Comparison of ENCODE assay signal across 8 cellular contexts in the genomic region with DNA sequence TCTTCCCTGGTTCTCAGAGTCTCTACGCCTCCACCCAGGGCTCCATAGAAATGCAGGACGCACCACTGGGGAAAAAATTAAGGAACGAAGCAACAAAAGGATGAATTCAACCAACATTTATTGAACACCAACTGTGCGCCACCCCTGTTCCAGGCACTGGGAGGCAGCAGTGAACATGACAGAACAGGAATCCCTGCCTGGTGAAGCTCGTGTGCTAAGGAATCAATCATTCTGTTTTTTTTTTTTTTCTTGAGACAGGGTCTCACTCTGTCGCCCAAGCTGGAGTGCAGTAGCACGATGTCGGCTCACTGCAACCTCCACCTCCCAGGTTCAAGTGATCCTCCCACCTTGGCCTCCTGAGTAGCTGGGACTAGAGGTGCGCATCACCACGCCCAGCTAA. TPM values are rescaled to one million over a fixed set of nuclear protein-coding genes. Genes with fewer than 3 reads are reported as not detected.
DNase-seq lines count a peak whose midpoint lies in the region; ATAC-seq and TF ChIP-seq lines count a peak whose summit lies in the region.
"Had no signal": no experiment of that assay in that cellular context is flagged by ENCODE, and none has a peak within 500 bp of the region (broad histone marks: within the 10 kb centered on the region; RNA-seq: fewer than 3 reads in every experiment).

No MANE protein-coding gene starts in this region.

- H3K79me2 ChIP-seq in mammary epithelial cell (ENCODE audit: insufficient read depth, low read length) (peaks cover 41% of the 10 kb centered on the region), smooth muscle cell (ENCODE audit: low read depth) (peaks cover 23% of the 10 kb centered on the region)

- no peak overlapping the region for H2AFZ ChIP-seq in mammary epithelial cell (ENCODE audit: low read depth, low read length)
- no peak overlapping the region for H2AFZ ChIP-seq in smooth muscle cell (ENCODE audit: low read depth)

- BruUV-seq in MCF 10A (replicated peaks; lab: Mats Ljungman, UMichigan) (no TSS peak), mammary epithelial cell (replicated peaks; lab: Mats Ljungman, UMichigan) (no TSS peak)

- WGBS in mammary epithelial cell (ENCODE audit: low coverage, missing lambda C conversion rate), result 61% methylated on average over 10 of the region's 10 CpGs
- WGBS in smooth muscle cell (ENCODE audit: low lambda C conversion rate), result 79% methylated on average over 10 of the region's 10 CpGs

- H3K9ac ChIP-seq in mammary epithelial cell (ENCODE audit: insufficient read depth, low read length), result no peak overlapping the region
- no peak overlapping the region for H3K9ac ChIP-seq in smooth muscle cell (ENCODE audit: low read depth)

- no peaks in the 10 kb centered on the region for H3F3A ChIP-seq in smooth muscle cell (ENCODE audit: low read depth)

- H4K20me1 ChIP-seq in mammary epithelial cell (ENCODE audit: insufficient read depth, low read length), result no peaks in the 10 kb centered on the region
- no peaks in the 10 kb centered on the region for H4K20me1 ChIP-seq in smooth muscle cell (ENCODE audit: low read depth)

- H3K36me3 ChIP-seq in mammary epithelial cell (ENCODE audit: insufficient read depth, low read length), result no peaks in the 10 kb centered on the region
- no peaks in the 10 kb centered on the region for H3K36me3 ChIP-seq in smooth muscle cell (ENCODE audit: low read depth)
- H3K36me3 ChIP-seq: left ventricle myocardium inferior had no signal

- H3K4me1 ChIP-seq in mammary epithelial cell (ENCODE audit: insufficient read depth, low read length) (peaks cover 6% of the 10 kb centered on the region), smooth muscle cell (ENCODE audit: low read depth) (no peaks in the 10 kb centered on the region)

- H3K36me3 Mint-ChIP-seq in MCF 10A (ENCODE audit: insufficient read depth, unreplicated experiment), result peaks cover 23% of the 10 kb centered on the region
- H3K36me3 Mint-ChIP-seq in activated CD8-positive, alpha-beta T cell treated with anti-CD3 and anti-CD28 coated beads for 36 hours (ENCODE audit: low read depth), result peaks cover 22% of the 10 kb centered on the region

- no peaks in the 10 kb centered on the region for H3K27me3 ChIP-seq in mammary epithelial cell (ENCODE audit: insufficient read depth, low read length)
- no peaks in the 10 kb centered on the region for H3K27me3 ChIP-seq in smooth muscle cell (ENCODE audit: low read depth)

- H3K9me3 ChIP-seq in mammary epithelial cell (replicated peaks; ENCODE audit: insufficient read depth, low read length), result no peaks in the 10 kb centered on the region
- no peaks in the 10 kb centered on the region for H3K9me3 ChIP-seq in smooth muscle cell (replicated peaks; ENCODE audit: low read depth)
- H3K9me3 ChIP-seq: left ventricle myocardium inferior had no signal

- H3K9me3 Mint-ChIP-seq in MCF 10A (ENCODE audit: unreplicated experiment), result no peaks in the 10 kb centered on the region
- H3K9me3 Mint-ChIP-seq in activated CD8-positive, alpha-beta T cell treated with anti-CD3 and anti-CD28 coated beads for 36 hours, result no peaks in the 10 kb centered on the region

- H3K4me2 ChIP-seq in mammary epithelial cell (ENCODE audit: insufficient read depth, low read depth, low read length) (no peak overlapping the region), smooth muscle cell (no peak overlapping the region)

- peak; percentile 23 for TF ChIP-seq CTCF in MCF 10A (IDR thresholded peaks at IDR 0.05; ENCODE audit: unreplicated experiment)
- peak in 1 of 2 donors; percentile 39 for TF ChIP-seq CTCF in mammary epithelial cell (conservative IDR thresholded peaks at IDR 0.05 in 1 of 2, IDR thresholded peaks at IDR 0.05 in 1 of 2; ENCODE audit: extremely low read depth in 1 of 2, insufficient read depth in 1 of 2, low read depth in 1 of 2, low read length in 2 of 2)
- TF ChIP-seq CTCF in activated CD8-positive, alpha-beta T cell treated with anti-CD3 and anti-CD28 coated beads for 36 hours (IDR thresholded peaks at IDR 0.05), result no peak
- TF ChIP-seq CTCF in smooth muscle cell (IDR thresholded peaks at IDR 0.05; ENCODE audit: borderline replicate concordance, insufficient read depth, poor library complexity, severe bottlenecking), result no peak

- ATAC-seq in activated CD8-positive, alpha-beta T cell treated with anti-CD3 and anti-CD28 coated beads for 36 hours, result no peak
- ATAC-seq in HG02852 (IDR thresholded peaks at IDR 0.05; ENCODE audit: unreplicated experiment), result no peak

- H3K4me3 Mint-ChIP-seq in MCF 10A (ENCODE audit: unreplicated experiment), result no peak overlapping the region
- no peak overlapping the region for H3K4me3 Mint-ChIP-seq in activated CD8-positive, alpha-beta T cell treated with anti-CD3 and anti-CD28 coated beads for 36 hours

- H3K27ac ChIP-seq in mammary epithelial cell (ENCODE audit: insufficient read depth, low read depth, low read length) (no peak overlapping the region), smooth muscle cell (ENCODE audit: low read depth) (no peak overlapping the region)
- H3K27ac ChIP-seq: left ventricle myocardium inferior had no signal

- peaks cover 17% of the 10 kb centered on the region for H3K4me1 Mint-ChIP-seq in MCF 10A (ENCODE audit: insufficient read depth, unreplicated experiment)
- peaks cover 31% of the 10 kb centered on the region for H3K4me1 Mint-ChIP-seq in activated CD8-positive, alpha-beta T cell treated with anti-CD3 and anti-CD28 coated beads for 36 hours (ENCODE audit: low read depth)

- H3K27ac Mint-ChIP-seq in MCF 10A (ENCODE audit: low read depth, unreplicated experiment), result peak overlapping the region; percentile 26
- no peak overlapping the region for H3K27ac Mint-ChIP-seq in activated CD8-positive, alpha-beta T cell treated with anti-CD3 and anti-CD28 coated beads for 36 hours

- intact Hi-C loops in MCF 10A (cut with micrococcal nuclease) (no loop called here), mammary epithelial cell (cut with micrococcal nuclease) (loop anchor here (1.0 kb wide), 1 partner anchor 391 kb away; no protein-coding TSS in a partner anchor)
- intact Hi-C loops in activated CD8-positive, alpha-beta T cell treated with anti-CD3 and anti-CD28 coated beads for 36 hours (cut with micrococcal nuclease), result no loop called here

- in situ Hi-C loops in mammary epithelial cell (cut with MboI; ENCODE audit: low sequenced_read_pairs in 2 of 2), result no loop called here

- H3K27me3 Mint-ChIP-seq in MCF 10A (ENCODE audit: insufficient read depth, unreplicated experiment), result no peaks in the 10 kb centered on the region
- no peaks in the 10 kb centered on the region for H3K27me3 Mint-ChIP-seq in activated CD8-positive, alpha-beta T cell treated with anti-CD3 and anti-CD28 coated beads for 36 hours

- dilution Hi-C loops in mammary epithelial cell (cut with HindIII; ENCODE audit: low sequenced_read_pairs), result no loop called here

- DNase-seq in MCF 10A (ENCODE audit: unreplicated experiment) (no peak), mammary epithelial cell (no peak), superior temporal gyrus (ENCODE audit: extremely low spot score) (peak; percentile 9), smooth muscle cell (lab: John Stamatoyannopoulos, UW; ENCODE audit: unreplicated experiment) (no peak)
- peak; percentile 51 for DNase-seq in activated CD8-positive, alpha-beta T cell treated with anti-CD3 and anti-CD28 coated beads for 36 hours
- DNase-seq: activated naive CD4-positive, alpha-beta T cell treated with anti-CD3 and anti-CD28 coated beads, Interleukin-2, amount 50 U/mL, for 16 hours; left ventricle myocardium inferior had no signal

- no peak overlapping the region for H3K4me3 ChIP-seq in mammary epithelial cell (replicated peaks in 1 of 3; ENCODE audit: insufficient read depth in 1 of 3, low read depth in 2 of 3, low read length in 3 of 3)
- H3K4me3 ChIP-seq in smooth muscle cell, result no peak overlapping the region
- H3K4me3 ChIP-seq: left ventricle myocardium inferior had no signal

- POLR2A ChIA-PET in MCF 10A (lab: Yijun Ruan, JAX), result interaction anchor here (1.0 to 4.7 kb wide), 7 partner anchors 10 to 101 kb away, joined by 4 to 22 read pairs (median 5); partner anchors contain the start of genes RBM3 and TBC1D25
- POLR2A ChIA-PET in activated CD8-positive, alpha-beta T cell treated with anti-CD3 and anti-CD28 coated beads for 36 hours (lab: Charles Lee), result interaction anchor here (1.0 kb wide), 1 partner anchor 65 kb away, joined by 3 read pairs; the partner anchor contains the start of gene TBC1D25

- CTCF ChIA-PET in MCF 10A (lab: Yijun Ruan, JAX) (interaction anchor here (0.6 to 2.1 kb wide), 17 partner anchors 8 to 391 kb away, joined by 3 to 8 read pairs (median 4); partner anchors contain the start of gene EBP), mammary epithelial cell (lab: Charles Lee; ENCODE audit: low non-redundant PET) (interaction anchor here (0.7 kb wide), 1 partner anchor 13 kb away, joined by 3 read pairs; no protein-coding TSS in a partner anchor)
- CTCF ChIA-PET in activated CD8-positive, alpha-beta T cell treated with anti-CD3 and anti-CD28 coated beads for 36 hours (lab: Charles Lee), result interaction anchor here (0.7 kb wide), 1 partner anchor 19 kb away, joined by 3 read pairs; no protein-coding TSS in a partner anchor

RNA-seq across cellular contexts. Expression of gene FTSJ1, which starts 1.9 kb away (rescaled TPM):
- total RNA-seq in MCF 10A (2022) (92.5 and 107 TPM in 2 replicates), mammary epithelial cell (100 to 1,000 TPM; 112 to 126 TPM), smooth muscle cell (60.6 and 78.9 TPM in 2 replicates)
- polyA plus RNA-seq in mammary epithelial cell (113 TPM), smooth muscle cell (80.8 and 82.4 TPM in 2 replicates)
- 117 TPM for polyA minus RNA-seq in mammary epithelial cell
- total RNA-seq in activated CD8-positive, alpha-beta T cell treated with anti-CD3 and anti-CD28 coated beads for 36 hours, result 10 to 100 TPM; 73.3 to 82.9 TPM

RNA-seq across cellular contexts. Expression of gene SLC38A5, which starts 4.1 kb away (rescaled TPM):
- total RNA-seq in MCF 10A (2022), result 1.4 and 2.6 TPM in 2 replicates
- 1 to 10 TPM; 1.5 to 4.5 TPM for total RNA-seq in mammary epithelial cell
- 2.1 TPM for polyA plus RNA-seq in mammary epithelial cell
- 18.6 TPM for polyA minus RNA-seq in mammary epithelial cell
- 10 to 100 TPM; 82.1 to 92.6 TPM for total RNA-seq in activated CD8-positive, alpha-beta T cell treated with anti-CD3 and anti-CD28 coated beads for 36 hours
- total RNA-seq in smooth muscle cell, result 69.4 and 79.0 TPM in 2 replicates
- polyA plus RNA-seq in smooth muscle cell, result 68.7 and 88.7 TPM in 2 replicates

RNA-seq across cellular contexts. Expression of gene PORCN, which starts 34.7 kb away (rescaled TPM):
- 29.2 and 39.0 TPM in 2 replicates for total RNA-seq in MCF 10A (2022)
- total RNA-seq in mammary epithelial cell, result 100 to 1,000 TPM in 1 of 2 donors, 10 to 100 TPM in 1; 36.2 to 113 TPM
- polyA plus RNA-seq in mammary epithelial cell, result 86.4 TPM
- 111 TPM for polyA minus RNA-seq in mammary epithelial cell
- 10 to 100 TPM; 13.9 to 16.9 TPM for total RNA-seq in activated CD8-positive, alpha-beta T cell treated with anti-CD3 and anti-CD28 coated beads for 36 hours
- total RNA-seq in smooth muscle cell, result 25.1 and 25.5 TPM in 2 replicates
- polyA plus RNA-seq in smooth muscle cell, result 14.8 and 23.2 TPM in 2 replicates

RNA-seq across cellular contexts. Expression of gene EBP, which starts 47.5 kb away (rescaled TPM):
- 66.9 and 102 TPM in 2 replicates for total RNA-seq in MCF 10A (2022)
- total RNA-seq in mammary epithelial cell, result 100 to 1,000 TPM in 1 of 2 donors, 10 to 100 TPM in 1; 86.4 to 292 TPM
- polyA plus RNA-seq in mammary epithelial cell, result 538 TPM
- polyA minus RNA-seq in mammary epithelial cell, result 972 TPM
- 100 to 1,000 TPM; 159 to 164 TPM for total RNA-seq in activated CD8-positive, alpha-beta T cell treated with anti-CD3 and anti-CD28 coated beads for 36 hours
- total RNA-seq in smooth muscle cell, result 49.1 and 63.0 TPM in 2 replicates
- polyA plus RNA-seq in smooth muscle cell, result 85.5 and 99.8 TPM in 2 replicates

Comparison
In these comparisons a context has a peak if more than half of its experiments do, and no peak if none do; other contexts are left out.
1. DNase-seq: peak in activated CD8-positive, alpha-beta T cell treated with anti-CD3 and anti-CD28 coated beads for 36 hours (single experiment) and superior temporal gyrus (single experiment); none in MCF 10A (single experiment), mammary epithelial cell (single experiment) and smooth muscle cell (single experiment).
2. RNA of gene SLC38A5, which starts 4.1 kb away (total RNA-seq): 82.1 to 92.6 TPM in activated CD8-positive, alpha-beta T cell treated with anti-CD3 and anti-CD28 coated beads for 36 hours and 69.4 to 79.0 TPM in smooth muscle cell; 1.5 to 4.5 TPM in mammary epithelial cell and 1.4 to 2.6 TPM in MCF 10A; every median in the first group is over 10 times any median in the second.